Comparison of ENCODE assay signal across 25 cellular contexts in genomic region chr7:37117261-37117660, GRCh38.
DNase-seq lines count a peak whose midpoint lies in the region; ATAC-seq lines count a peak whose summit lies in the region.
"Had no signal": no experiment of that assay in that cellular context is flagged by ENCODE, and none has a peak within 500 bp of the region (broad histone marks: within the 10 kb centered on the region; RNA-seq: fewer than 3 reads in every experiment).

No MANE protein-coding gene starts in this region.

- no peaks in the 10 kb centered on the region for H3K27me3 ChIP-seq in mesendoderm (ENCODE audit: insufficient read depth, low read length, poor library complexity)
- H3K27me3 ChIP-seq: foreskin keratinocyte, sigmoid colon, upper lobe of left lung had no signal

- H3K27me3 Mint-ChIP-seq in activated naive CD8-positive, alpha-beta T cell = no peaks in the 10 kb centered on the region
- H3K27me3 Mint-ChIP-seq in activated naive CD8-positive, alpha-beta T cell treated with anti-CD3 and anti-CD28 coated beads for 36 hours = no peaks in the 10 kb centered on the region
- H3K27me3 Mint-ChIP-seq: activated naive CD8-positive, alpha-beta T cell treated with anti-CD3 and anti-CD28 coated beads, Interleukin-2, amount 10 ng/mL, durations not matched to agents 7 days and 5 days; stimulated activated naive CD8-positive, alpha-beta T cell treated with anti-CD3 and anti-CD28 coated beads, Interleukin-15, amount 100 ng/mL, for 72 hours had no signal

- no peaks in the 10 kb centered on the region for H3K36me3 ChIP-seq in mesendoderm (ENCODE audit: control insufficient read depth, insufficient read depth, low read length)
- H3K36me3 ChIP-seq: sigmoid colon, upper lobe of left lung had no signal

- H2BK5ac ChIP-seq in mesendoderm (ENCODE audit: low read length) = no peak overlapping the region

- no peak overlapping the region for H4K5ac ChIP-seq in mesendoderm (ENCODE audit: low read length)

- no peak for ATAC-seq in HG03432 (IDR thresholded peaks at IDR 0.05; ENCODE audit: unreplicated experiment)
- ATAC-seq: foreskin keratinocyte; mucosa of descending colon; stimulated activated naive CD8-positive, alpha-beta T cell treated with anti-CD3 and anti-CD28 coated beads, Interleukin-15, amount 100 ng/mL, for 72 hours had no signal

- peak overlapping the region; percentile 16 for H3K18ac ChIP-seq in mesendoderm (ENCODE audit: low read length)

- H3K27ac ChIP-seq in caudate nucleus (ENCODE audit: low read depth, low read length) (peak overlapping the region; percentile 11), mesendoderm (ENCODE audit: low read depth, low read length) (peak overlapping the region; percentile 18)
- H3K27ac ChIP-seq: foreskin keratinocyte, RWPE1, upper lobe of left lung, VCaP had no signal

- H3K9me3 Mint-ChIP-seq in activated naive CD8-positive, alpha-beta T cell (ENCODE audit: low read depth) = no peaks in the 10 kb centered on the region
- H3K9me3 Mint-ChIP-seq in activated naive CD8-positive, alpha-beta T cell treated with anti-CD3 and anti-CD28 coated beads for 36 hours = peaks cover 4% of the 10 kb centered on the region

- H3K79me1 ChIP-seq in mesendoderm (ENCODE audit: low read length) = no peaks in the 10 kb centered on the region

- H3K9ac ChIP-seq in mesendoderm (ENCODE audit: low read length) = no peak overlapping the region
- H3K9ac ChIP-seq: SK-N-SH had no signal

- H3K36me3 Mint-ChIP-seq in activated naive CD8-positive, alpha-beta T cell = peaks cover 17% of the 10 kb centered on the region
- peaks cover 43% of the 10 kb centered on the region for H3K36me3 Mint-ChIP-seq in activated naive CD8-positive, alpha-beta T cell treated with anti-CD3 and anti-CD28 coated beads for 36 hours

- H3K56ac ChIP-seq in mesendoderm (ENCODE audit: low read length) = peak overlapping the region; percentile 46

- no peak overlapping the region for H3K4me3 Mint-ChIP-seq in activated naive CD8-positive, alpha-beta T cell
- no peak overlapping the region for H3K4me3 Mint-ChIP-seq in activated naive CD8-positive, alpha-beta T cell treated with anti-CD3 and anti-CD28 coated beads for 36 hours
- H3K4me3 Mint-ChIP-seq: activated naive CD8-positive, alpha-beta T cell treated with anti-CD3 and anti-CD28 coated beads, Interleukin-2, amount 10 ng/mL, durations not matched to agents 7 days and 5 days; neural crest cell; stimulated activated naive CD8-positive, alpha-beta T cell treated with anti-CD3 and anti-CD28 coated beads, Interleukin-15, amount 100 ng/mL, for 72 hours had no signal

- H3K79me2 ChIP-seq in mesendoderm (ENCODE audit: control insufficient read depth, insufficient read depth, low read length) = no peaks in the 10 kb centered on the region

- H3K4me2 ChIP-seq in mesendoderm (ENCODE audit: low read length) = no peak overlapping the region
- H3K4me2 ChIP-seq: SK-N-SH had no signal

- no peak overlapping the region for H4K8ac ChIP-seq in mesendoderm (ENCODE audit: low read depth, low read length)

- H3K27ac Mint-ChIP-seq in activated naive CD8-positive, alpha-beta T cell = peak overlapping the region; percentile 78
- H3K27ac Mint-ChIP-seq in activated naive CD8-positive, alpha-beta T cell treated with anti-CD3 and anti-CD28 coated beads for 36 hours = no peak overlapping the region
- H3K27ac Mint-ChIP-seq: activated naive CD8-positive, alpha-beta T cell treated with anti-CD3 and anti-CD28 coated beads, Interleukin-2, amount 10 ng/mL, durations not matched to agents 7 days and 5 days had no signal

- H3K23ac ChIP-seq in mesendoderm (ENCODE audit: low read length) = no peak overlapping the region

- DNase-seq in activated naive CD8-positive, alpha-beta T cell treated with anti-CD3 and anti-CD28 coated beads for 36 hours = no peak
- DNase-seq in caudate nucleus (lab: John Stamatoyannopoulos, UW) (no peak), mesendoderm (peak; percentile 99), AML-193 (lab: John Stamatoyannopoulos, UW) (no peak), MV-4-11 (lab: John Stamatoyannopoulos, UW) (no peak)
- DNase-seq in stimulated activated CD4-positive, alpha-beta T cell treated with anti-CD3 and anti-CD28 coated beads, Interleukin-4, amount 100 ng/mL, for 4 hours = no peak
- DNase-seq: activated CD4-positive, alpha-beta T cell treated with anti-CD3 and anti-CD28 coated beads, Interleukin-2, amount 50 U/mL, for 1 hour; activated naive CD8-positive, alpha-beta T cell treated with anti-CD3 and anti-CD28 coated beads, Interleukin-2, amount 10 ng/mL, durations not matched to agents 7 days and 5 days; effector CD8-positive, alpha-beta T cell; foreskin keratinocyte; GDM1; Karpas-422; mucosa of descending colon; NCI-H1694 treated with DMSO at 0.1 percent for 48 hours; NCI-H748 treated with DMSO at 0.1 percent for 48 hours; sigmoid colon; SK-N-SH; stimulated activated CD4-positive, alpha-beta T cell treated with anti-CD3 and anti-CD28 coated beads, Interleukin-15, amount 100 ng/mL, for 24 hours; stimulated activated naive CD8-positive, alpha-beta T cell treated with anti-CD3 and anti-CD28 coated beads, Interleukin-15, amount 100 ng/mL, for 72 hours; upper lobe of left lung had no signal

- H3K4me3 ChIP-seq in mesendoderm (ENCODE audit: low read length) = no peak overlapping the region
- H3K4me3 ChIP-seq: mucosa of descending colon, sigmoid colon, upper lobe of left lung had no signal

- H3K4me1 ChIP-seq in mesendoderm (ENCODE audit: control insufficient read depth, low read depth, low read length) = peaks cover 10% of the 10 kb centered on the region
- H3K4me1 ChIP-seq: foreskin keratinocyte, upper lobe of left lung had no signal

- no peak overlapping the region for H2BK15ac ChIP-seq in mesendoderm (replicated peaks; ENCODE audit: low read depth)

- WGBS in mesendoderm (ENCODE audit: extremely low coverage, insufficient coverage, low lambda C conversion rate) = no CpG with 5 or more reads among the region's 4 CpGs

- H3K4me1 Mint-ChIP-seq in activated naive CD8-positive, alpha-beta T cell (ENCODE audit: low read depth) = peaks cover 59% of the 10 kb centered on the region
- H3K4me1 Mint-ChIP-seq in activated naive CD8-positive, alpha-beta T cell treated with anti-CD3 and anti-CD28 coated beads for 36 hours = peaks cover 46% of the 10 kb centered on the region

- H2BK120ac ChIP-seq in mesendoderm (ENCODE audit: low read depth, low read length) = no peak overlapping the region

- no peak overlapping the region for H2AK5ac ChIP-seq in mesendoderm (ENCODE audit: low read length)

- no peak overlapping the region for H3K4ac ChIP-seq in mesendoderm (ENCODE audit: low read depth, low read length)
